20 cellular contexts compared by ENCODE assay signal in the genomic region with DNA sequence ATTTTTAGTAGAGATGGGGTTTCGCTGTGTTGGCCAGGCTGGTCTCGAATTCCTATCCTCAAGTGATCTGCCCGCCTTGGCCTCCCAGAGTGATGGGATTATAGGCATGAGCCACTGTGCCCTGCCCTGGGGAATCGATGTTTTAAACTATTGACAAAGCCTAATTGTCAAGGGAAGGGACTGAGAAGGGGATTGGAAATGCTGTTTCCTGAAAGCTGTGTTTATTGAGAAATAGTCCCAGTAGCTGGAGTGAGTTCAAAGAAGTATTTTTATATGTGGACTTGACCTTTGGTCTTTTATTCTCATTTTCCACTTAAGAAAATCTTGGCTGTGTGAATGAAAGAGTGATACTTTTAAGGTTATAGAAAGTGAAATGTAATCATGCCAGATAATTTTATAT. TPM values are rescaled to one million over a fixed set of nuclear protein-coding genes. Genes with fewer than 3 reads are reported as not detected.
DNase-seq lines count a peak whose midpoint lies in the region; ATAC-seq, FAIRE-seq and TF ChIP-seq lines count a peak whose summit lies in the region.
"Had no signal": no experiment of that assay in that cellular context is flagged by ENCODE, and none has a peak within 500 bp of the region (broad histone marks: within the 10 kb centered on the region; RNA-seq: fewer than 3 reads in every experiment).

No MANE protein-coding gene starts in this region.

- H3K27me3 ChIP-seq in pancreas = no peaks in the 10 kb centered on the region

- 37 to 39% methylated on average over 4 of the region's 4 CpGs for WGBS in pancreas, 2 donors

- in situ Hi-C loops in SK-MEL-5 (cut with HindIII; ENCODE audit: low pct_unique_long_range_greater_than_20kb, low sequenced_read_pairs) = no loop called here

- H3K9me3 ChIP-seq in pancreas = no peaks in the 10 kb centered on the region
- H3K9me3 ChIP-seq: SK-N-SH had no signal

- no peak for TF ChIP-seq CTCF in fibroblast of villous mesenchyme (IDR thresholded peaks at IDR 0.05; ENCODE audit: insufficient read depth, low read depth, low read length)
- TF ChIP-seq CTCF in pancreas (IDR thresholded peaks at IDR 0.05) = no peak

- peaks cover 0 to 19% (median 0%) of the 10 kb centered on the region in 3 donors for H3K36me3 ChIP-seq in pancreas

- H3K27ac ChIP-seq in pancreas = no peak overlapping the region
- H3K27ac ChIP-seq: epithelial cell of prostate, KMS-11 had no signal

- H3K4me3 ChIP-seq in fibroblast of villous mesenchyme (ENCODE audit: low read depth, low read length) = no peak overlapping the region
- no peak overlapping the region for H3K4me3 ChIP-seq in pancreas

- FAIRE-seq in pancreas (lab: Jason Lieb, UNC) = no peak
- FAIRE-seq: D721Med had no signal

- ATAC-seq in pancreas = peak; percentile 25 to 57 (median 52)
- ATAC-seq in GM18517 (IDR thresholded peaks at IDR 0.05; ENCODE audit: unreplicated experiment) = no peak
- ATAC-seq: stimulated activated naive CD8-positive, alpha-beta T cell treated with anti-CD3 and anti-CD28 coated beads, Interleukin-15, amount 100 ng/mL, for 72 hours had no signal

- intact Hi-C loops in pancreas (cut with DNase I) = no loop called here

- H3K4me1 ChIP-seq in pancreas = peaks cover 4 to 16% (median 14%) of the 10 kb centered on the region in 3 donors

- DNase-seq in COLO829 (ENCODE audit: low spot score) = peak; percentile 40
- DNase-seq in SK-MEL-5 (ENCODE audit: low read depth, low spot score) = peak; percentile 63
- peak; percentile 69 for DNase-seq in fibroblast of villous mesenchyme (ENCODE audit: low read depth)
- DNase-seq in pancreas = no peak
- no peak for DNase-seq in cerebellar cortex (ENCODE audit: low spot score)
- no peak for DNase-seq in NCI-H1694 treated with DMSO at 0.1 percent for 48 hours (lab: John Stamatoyannopoulos, UW)
- DNase-seq in DMS153 treated with DMSO at 0.1 percent for 48 hours (lab: John Stamatoyannopoulos, UW; ENCODE audit: unreplicated experiment) = no peak
- DNase-seq: activated CD4-positive, alpha-beta T cell treated with anti-CD3 and anti-CD28 coated beads, Interleukin-2, amount 50 U/mL, for 1 hour; activated naive CD8-positive, alpha-beta T cell treated with anti-CD3 and anti-CD28 coated beads, Interleukin-2, amount 10 ng/mL, durations not matched to agents 7 days and 5 days; activated T-cell treated with anti-CD3 and anti-CD28 coated beads, Interleukin-2, amount 50 U/mL, for 24 hours; AML-193; hippocampal formation; NCI-H1417 treated with DMSO at 0.1 percent for 48 hours; SK-N-SH; stimulated activated CD4-positive, alpha-beta T cell treated with anti-CD3 and anti-CD28 coated beads, Interleukin-15, amount 100 ng/mL, for 24 hours; stimulated activated naive CD8-positive, alpha-beta T cell treated with anti-CD3 and anti-CD28 coated beads, Interleukin-15, amount 100 ng/mL, for 72 hours had no signal

RNA-seq across cellular contexts. Expression of gene KIF1B, which starts 47.5 kb away (rescaled TPM):
- total RNA-seq in SK-MEL-5 (2014; rRNA removed; shearing (Covaris generic)) = 18.7 and 20.1 TPM in 2 replicates
- 30.7 and 36.2 TPM in 2 replicates for polyA plus RNA-seq in SK-MEL-5 (2015; cell fraction: cytosol; rRNA removed)
- polyA plus RNA-seq in SK-MEL-5 (2015; cell fraction: nucleus; rRNA removed) = 18.4 and 21.7 TPM in 2 replicates
- total RNA-seq in fibroblast of villous mesenchyme = 24.8 and 36.3 TPM in 2 replicates
- total RNA-seq in pancreas = 10 to 100 TPM; 18.3 to 26.4 (median 19.7) TPM
- polyA plus RNA-seq in pancreas = 1 to 10 TPM; 8.2 TPM

Comparison
In these comparisons a context has a peak if more than half of its experiments do, and no peak if none do; other contexts are left out.
1. DNase-seq: peak in COLO829 (single experiment), SK-MEL-5 (single experiment) and fibroblast of villous mesenchyme (single experiment); none in pancreas (0 of 6), cerebellar cortex (single experiment), NCI-H1694 treated with DMSO at 0.1 percent for 48 hours (single experiment) and DMS153 treated with DMSO at 0.1 percent for 48 hours (single experiment).